Comparison of ENCODE assay signal across 7 cellular contexts in the genomic region with DNA sequence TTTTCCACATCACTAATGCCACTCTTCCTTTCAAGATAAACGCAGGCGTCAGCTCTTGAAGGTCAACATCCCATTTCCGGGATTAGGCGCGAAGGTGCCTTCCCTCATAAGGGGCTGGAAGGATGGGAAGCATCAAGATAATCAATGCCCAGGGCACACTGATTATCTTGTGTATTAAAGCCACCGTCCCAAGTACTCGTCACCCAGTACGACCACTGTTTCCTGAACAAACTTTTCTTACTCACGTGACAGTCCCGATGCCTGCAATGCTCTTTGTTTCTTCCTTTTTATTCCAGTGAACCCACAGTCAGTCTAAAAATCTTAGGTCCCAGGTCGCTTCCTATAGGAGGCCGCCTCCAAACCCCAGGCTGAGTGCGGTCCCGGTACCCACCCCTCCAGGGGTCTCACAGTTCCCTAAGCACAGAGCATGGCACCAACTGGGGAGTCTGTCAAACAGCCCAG. TPM values are rescaled to one million over a fixed set of nuclear protein-coding genes. Genes with fewer than 3 reads are reported as not detected.
DNase-seq lines count a peak whose midpoint lies in the region; ATAC-seq lines count a peak whose summit lies in the region.

No MANE protein-coding gene starts in this region.

- H3K4me3 ChIP-seq in skeletal muscle cell (ENCODE audit: low read depth, low read length), result peak overlapping the region; percentile 84

- peak overlapping the region; percentile 92 to 100 (median 98) for H3K4me3 Mint-ChIP-seq in IgD-negative memory B cell
- H3K4me3 Mint-ChIP-seq in activated T-helper 17 cell treated with anti-CD3 and anti-CD28 coated beads, Interleukin-2, amount 50 U/mL, for 72 hours, result peak overlapping the region; percentile 96

- H3K4me1 Mint-ChIP-seq in IgD-negative memory B cell, result peaks cover 26 to 36% (median 33%) of the 10 kb centered on the region in 3 donors
- peaks cover 36% of the 10 kb centered on the region for H3K4me1 Mint-ChIP-seq in activated T-helper 17 cell treated with anti-CD3 and anti-CD28 coated beads, Interleukin-2, amount 50 U/mL, for 72 hours

- no peaks in the 10 kb centered on the region for H3K27me3 Mint-ChIP-seq in IgD-negative memory B cell
- no peaks in the 10 kb centered on the region for H3K27me3 Mint-ChIP-seq in activated T-helper 17 cell treated with anti-CD3 and anti-CD28 coated beads, Interleukin-2, amount 50 U/mL, for 72 hours

- intact Hi-C loops in left ventricle myocardium superior (cut with micrococcal nuclease), result loop anchor here (10.0 kb wide), 1 partner anchor 280 kb away; no protein-coding TSS in a partner anchor

- H3K9me3 Mint-ChIP-seq in IgD-negative memory B cell, result no peaks in the 10 kb centered on the region
- no peaks in the 10 kb centered on the region for H3K9me3 Mint-ChIP-seq in activated T-helper 17 cell treated with anti-CD3 and anti-CD28 coated beads, Interleukin-2, amount 50 U/mL, for 72 hours

- peak overlapping the region; percentile 91 to 100 (median 99) for H3K27ac Mint-ChIP-seq in IgD-negative memory B cell
- H3K27ac Mint-ChIP-seq in activated T-helper 17 cell treated with anti-CD3 and anti-CD28 coated beads, Interleukin-2, amount 50 U/mL, for 72 hours, result peak overlapping the region; percentile 98

- ATAC-seq in GM21360 (IDR thresholded peaks at IDR 0.05; ENCODE audit: unreplicated experiment) (peak; percentile 14), left ventricle myocardium superior (peak; percentile 2)
- peak; percentile 6 for ATAC-seq in activated T-helper 17 cell treated with anti-CD3 and anti-CD28 coated beads, Interleukin-2, amount 50 U/mL, for 72 hours (replicated peaks)

- H3K36me3 Mint-ChIP-seq in IgD-negative memory B cell, result peaks cover 4% of the 10 kb centered on the region
- peaks cover 51% of the 10 kb centered on the region for H3K36me3 Mint-ChIP-seq in activated T-helper 17 cell treated with anti-CD3 and anti-CD28 coated beads, Interleukin-2, amount 50 U/mL, for 72 hours (ENCODE audit: low read depth)

- DNase-seq in GM03348 (ENCODE audit: low spot score) (peak; percentile 19), left ventricle myocardium superior (no peak), skeletal muscle cell (ENCODE audit: low read depth) (no peak)
- DNase-seq in effector CD4-positive, alpha-beta T cell, result no peak

RNA-seq across cellular contexts. Expression of gene ANAPC13, which starts 0.7 kb away (rescaled TPM):
- 70.0 TPM for polyA plus RNA-seq in IgD-negative memory B cell
- 10 to 100 TPM; 25.1 to 42.1 TPM for total RNA-seq in activated T-helper 17 cell treated with anti-CD3 and anti-CD28 coated beads, Interleukin-2, amount 50 U/mL, for 72 hours
- total RNA-seq in left ventricle myocardium superior, result 75.6 TPM

RNA-seq across cellular contexts. Expression of gene CEP63, which starts 0.8 kb away (rescaled TPM):
- 23.9 TPM for polyA plus RNA-seq in IgD-negative memory B cell
- total RNA-seq in activated T-helper 17 cell treated with anti-CD3 and anti-CD28 coated beads, Interleukin-2, amount 50 U/mL, for 72 hours, result 10 to 100 TPM; 10.1 to 17.0 TPM
- 35.1 TPM for total RNA-seq in left ventricle myocardium superior
